1 cellular context compared by ENCODE assay signal in genomic region chr3:44976002-44976815, GRCh38.
TF ChIP-seq lines count a peak whose summit lies in the region.

EXOSC7 (plus strand) TSS chr3:44976244; CDS start chr3:44976278, 34 bp downstream.
ZDHHC3 (minus strand) TSS chr3:44976174; CDS start chr3:44959436, 16,738 bp downstream.

TF ChIP-seq in HepG2, 621 proteins besides CTCF, POLR2A, EP300 and RAD21 (continued from another document and continues in another):
- peak; percentile 60; the same call in 1 of the 2 replicates for TF ChIP-seq ZBTB49 (CRISPR knock-in tag; IDR thresholded peaks at IDR 0.05; ENCODE audit: borderline replicate concordance)
- TF ChIP-seq THYN1 (CRISPR knock-in tag; IDR thresholded peaks at IDR 0.05; ENCODE audit: borderline replicate concordance, low read depth), result no peak
- TF ChIP-seq ZBTB7A (CRISPR knock-in tag; IDR thresholded peaks at IDR 0.05), result no peak
- peak; percentile 94 for TF ChIP-seq TAF1 (CRISPR knock-in tag; IDR thresholded peaks at IDR 0.05)
- no peak for TF ChIP-seq PRPF4 (IDR thresholded peaks at IDR 0.05; ENCODE audit: low read depth, low read length, poor library complexity, severe bottlenecking)
- peak; percentile 70 to 80; a peak in 3 of 4 replicates for TF ChIP-seq HMGXB4 (CRISPR knock-in tag; IDR thresholded peaks at IDR 0.05; ENCODE audit: borderline replicate concordance in 1 of 2, low read depth in 1 of 2)
- TF ChIP-seq ZNF33A (CRISPR knock-in tag; IDR thresholded peaks at IDR 0.05; ENCODE audit: borderline replicate concordance), result 0 out of 2 replicates have a peak, but pooled peaks have one; percentile 14
- no peak for TF ChIP-seq ZNF326 (CRISPR knock-in tag; IDR thresholded peaks at IDR 0.05; ENCODE audit: borderline replicate concordance)
- no peak for TF ChIP-seq NCOA1 (CRISPR knock-in tag; IDR thresholded peaks at IDR 0.05)
- TF ChIP-seq MXD3 (CRISPR knock-in tag; IDR thresholded peaks at IDR 0.05), result peak; percentile 56; the same call in 1 of the 2 replicates
- TF ChIP-seq GATAD1 (CRISPR knock-in tag; IDR thresholded peaks at IDR 0.05), result peak; percentile 94
- TF ChIP-seq ZBTB2 (CRISPR knock-in tag; IDR thresholded peaks at IDR 0.05; ENCODE audit: low read depth), result no peak
- no peak for TF ChIP-seq PRDM15 (CRISPR knock-in tag; IDR thresholded peaks at IDR 0.05)
- peak; percentile 60; the same call in 1 of the 2 replicates for TF ChIP-seq SIN3A (IDR thresholded peaks at IDR 0.05; ENCODE audit: borderline replicate concordance, low read depth, low read length)
- TF ChIP-seq ZNF619 (CRISPR knock-in tag; IDR thresholded peaks at IDR 0.05), result no peak
- TF ChIP-seq SP140L (CRISPR knock-in tag; IDR thresholded peaks at IDR 0.05; ENCODE audit: borderline replicate concordance), result no peak
- TF ChIP-seq ZNF292 (CRISPR knock-in tag; IDR thresholded peaks at IDR 0.05; ENCODE audit: borderline replicate concordance, low read depth), result no peak
- no peak for TF ChIP-seq FOXA1 (IDR thresholded peaks at IDR 0.05)
- 0 out of 2 replicates have a peak, but pooled peaks have one; percentile 25 for TF ChIP-seq FOXA1 (CRISPR knock-in tag; IDR thresholded peaks at IDR 0.05)
- TF ChIP-seq ZNF564 (CRISPR knock-in tag; IDR thresholded peaks at IDR 0.05), result peak; percentile 58; the same call in 1 of the 2 replicates
- no peak for TF ChIP-seq ATF5 (CRISPR knock-in tag; IDR thresholded peaks at IDR 0.05; ENCODE audit: low read depth)
- TF ChIP-seq ZNF281 (CRISPR knock-in tag; IDR thresholded peaks at IDR 0.05; ENCODE audit: borderline replicate concordance), result peak; percentile 29; the same call in 1 of the 2 replicates
- no peak for TF ChIP-seq LRRFIP1 (CRISPR knock-in tag; conservative IDR thresholded peaks at IDR 0.05)
- TF ChIP-seq ZBTB8A (CRISPR knock-in tag; IDR thresholded peaks at IDR 0.05; ENCODE audit: borderline replicate concordance, low read depth), result no peak
- TF ChIP-seq GMEB1 (CRISPR knock-in tag; IDR thresholded peaks at IDR 0.05; ENCODE audit: borderline replicate concordance), result peak; percentile 90
- 0 out of 2 replicates have a peak, but pooled peaks have one; percentile 34 for TF ChIP-seq IRF9 (CRISPR knock-in tag; IDR thresholded peaks at IDR 0.05; ENCODE audit: borderline replicate concordance)
- peak; percentile 10; the same call in 1 of the 2 replicates for TF ChIP-seq ZBTB33 (CRISPR knock-in tag; IDR thresholded peaks at IDR 0.05)
- no peak for TF ChIP-seq PLRG1 (conservative IDR thresholded peaks at IDR 0.05)
